Comparison of ENCODE assay signal across 24 cellular contexts in the genomic region with DNA sequence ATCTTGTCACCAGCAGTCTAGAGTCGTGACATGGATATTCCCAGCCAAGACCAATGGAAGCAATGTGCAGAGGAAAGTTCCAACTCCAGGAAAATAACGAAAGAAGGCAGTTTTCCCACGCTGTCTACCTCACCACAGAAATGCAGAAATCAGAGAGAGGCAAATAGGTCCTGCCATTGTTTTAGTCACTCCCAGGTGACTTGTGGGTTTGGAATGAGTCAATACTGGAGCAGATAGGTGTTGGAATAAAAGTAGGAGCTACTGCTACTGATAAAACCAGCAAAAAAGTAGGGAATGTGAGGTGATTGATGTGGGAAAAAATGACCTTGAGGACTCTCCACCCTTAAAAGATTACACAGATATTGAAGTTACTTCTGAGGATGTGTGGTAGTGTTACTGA.
A peak's percentile ranks its signal among the peaks of the same experiment; 100 is the strongest.
DNase-seq lines count a peak whose midpoint lies in the region; FAIRE-seq and TF ChIP-seq lines count a peak whose summit lies in the region.
"Had no signal": no experiment of that assay in that cellular context is flagged by ENCODE, and none has a peak within 500 bp of the region (broad histone marks: within the 10 kb centered on the region; RNA-seq: fewer than 3 reads in every experiment).

No MANE protein-coding gene starts in this region.

- no peaks in the 10 kb centered on the region for H3K36me3 ChIP-seq in mammary epithelial cell (ENCODE audit: insufficient read depth, low read length)
- H3K36me3 ChIP-seq in breast epithelium = no peaks in the 10 kb centered on the region
- no peaks in the 10 kb centered on the region for H3K36me3 ChIP-seq in astrocyte (ENCODE audit: insufficient read depth, low read length)
- H3K36me3 ChIP-seq: BLaER1 treated with 17β-estradiol and CSF1 and Interleukin-3, amounts not matched to agents 10 nM and 100 nM had no signal

- H3K27me3 ChIP-seq in mammary epithelial cell (ENCODE audit: insufficient read depth, low read length) (no peaks in the 10 kb centered on the region), breast epithelium (peaks cover 0 to 16% of the 10 kb centered on the region in 2 donors), astrocyte (ENCODE audit: insufficient read depth, low read length) (no peaks in the 10 kb centered on the region)

- H3K27ac Mint-ChIP-seq in astrocyte (ENCODE audit: unreplicated experiment) = no peak overlapping the region
- H3K27ac Mint-ChIP-seq: B cell; CD4-positive, alpha-beta T cell; CD8-positive, alpha-beta T cell had no signal

- no peaks in the 10 kb centered on the region for H3K36me3 Mint-ChIP-seq in astrocyte (ENCODE audit: low read depth, unreplicated experiment)
- H3K36me3 Mint-ChIP-seq: CD8-positive, alpha-beta T cell had no signal

- H3K79me2 ChIP-seq in mammary epithelial cell (ENCODE audit: insufficient read depth, low read length) = no peaks in the 10 kb centered on the region
- H3K79me2 ChIP-seq in astrocyte (ENCODE audit: insufficient read depth, low read length) = no peaks in the 10 kb centered on the region

- H3K9me3 ChIP-seq in mammary epithelial cell (replicated peaks; ENCODE audit: insufficient read depth, low read length) (no peaks in the 10 kb centered on the region), breast epithelium (no peaks in the 10 kb centered on the region), astrocyte (ENCODE audit: insufficient read depth, low read depth, low read length) (no peaks in the 10 kb centered on the region)
- H3K9me3 ChIP-seq: A549, Caco-2 had no signal

- H3K9ac ChIP-seq in mammary epithelial cell (ENCODE audit: insufficient read depth, low read length) (no peak overlapping the region), astrocyte (ENCODE audit: low read length) (no peak overlapping the region)
- H3K9ac ChIP-seq: BLaER1 treated with 17β-estradiol and CSF1 and Interleukin-3, amounts not matched to agents 10 nM and 100 nM had no signal

- H3K4me1 Mint-ChIP-seq in astrocyte (ENCODE audit: low read depth, unreplicated experiment) = no peaks in the 10 kb centered on the region
- H3K4me1 Mint-ChIP-seq: B cell had no signal

- intact Hi-C loops in mammary epithelial cell (cut with micrococcal nuclease) (no loop called here), breast epithelium (cut with DNase I; ENCODE audit: low total_unique reads) (no loop called here)

- no TSS peak for BruUV-seq in mammary epithelial cell (replicated peaks; lab: Mats Ljungman, UMichigan)

- H3K9me3 Mint-ChIP-seq in astrocyte (ENCODE audit: unreplicated experiment) = no peaks in the 10 kb centered on the region
- H3K9me3 Mint-ChIP-seq: CD4-positive, alpha-beta T cell; CD8-positive, alpha-beta T cell had no signal

- no peak overlapping the region for H3K4me2 ChIP-seq in mammary epithelial cell (ENCODE audit: insufficient read depth, low read depth, low read length)
- no peak overlapping the region for H3K4me2 ChIP-seq in astrocyte (ENCODE audit: low read length)
- H3K4me2 ChIP-seq: A549; BLaER1 treated with 17β-estradiol and CSF1 and Interleukin-3, amounts not matched to agents 10 nM and 100 nM had no signal

- H3K4me3 Mint-ChIP-seq in astrocyte (ENCODE audit: unreplicated experiment) = no peak overlapping the region
- H3K4me3 Mint-ChIP-seq: B cell; CD4-positive, alpha-beta T cell; CD8-positive, alpha-beta T cell had no signal

- H3K27ac ChIP-seq in mammary epithelial cell (ENCODE audit: insufficient read depth, low read depth, low read length) = no peak overlapping the region
- H3K27ac ChIP-seq in breast epithelium = no peak overlapping the region
- no peak overlapping the region for H3K27ac ChIP-seq in astrocyte (ENCODE audit: low read depth, low read length)
- H3K27ac ChIP-seq: 22Rv1; A549; BLaER1 treated with 17β-estradiol and CSF1 and Interleukin-3, amounts not matched to agents 10 nM and 100 nM; C4-2B had no signal

- H3K27me3 Mint-ChIP-seq in astrocyte (ENCODE audit: low read depth, unreplicated experiment) = peaks cover 3% of the 10 kb centered on the region
- H3K27me3 Mint-ChIP-seq: B cell; CD4-positive, alpha-beta T cell had no signal

- CTCF ChIA-PET in mammary epithelial cell (lab: Charles Lee; ENCODE audit: low non-redundant PET) = no interaction called here

- no peak for TF ChIP-seq POLR2A in breast epithelium (IDR thresholded peaks at IDR 0.05)

- H3K4me3 ChIP-seq in mammary epithelial cell (replicated peaks in 1 of 3; ENCODE audit: insufficient read depth in 1 of 3, low read depth in 2 of 3, low read length in 3 of 3) (no peak overlapping the region), breast epithelium (no peak overlapping the region), astrocyte (ENCODE audit: insufficient read depth, low read depth, low read length) (no peak overlapping the region), epithelial cell of esophagus (ENCODE audit: low read length) (no peak overlapping the region)
- H3K4me3 ChIP-seq: A549; BLaER1 treated with 17β-estradiol and CSF1 and Interleukin-3, amounts not matched to agents 10 nM and 100 nM had no signal

- FAIRE-seq in astrocyte (lab: Jason Lieb, UNC) (peak; percentile 54), frontal cortex (lab: Jason Lieb, UNC) (no peak)
- FAIRE-seq: D721Med, G401.6, GM12891, GM19239 had no signal

- WGBS in mammary epithelial cell (ENCODE audit: low coverage, missing lambda C conversion rate) = 38% methylated on average over 3 of the region's 3 CpGs

- in situ Hi-C loops in mammary epithelial cell (cut with MboI; ENCODE audit: low sequenced_read_pairs in 2 of 2) = no loop called here

- no peaks in the 10 kb centered on the region for H3K4me1 ChIP-seq in mammary epithelial cell (ENCODE audit: insufficient read depth, low read length)
- H3K4me1 ChIP-seq in breast epithelium = no peaks in the 10 kb centered on the region
- no peaks in the 10 kb centered on the region for H3K4me1 ChIP-seq in astrocyte (ENCODE audit: insufficient read depth, low read length)
- H3K4me1 ChIP-seq: A549; BLaER1 treated with 17β-estradiol and CSF1 and Interleukin-3, amounts not matched to agents 10 nM and 100 nM; Caco-2 had no signal

- dilution Hi-C loops in mammary epithelial cell (cut with HindIII; ENCODE audit: low sequenced_read_pairs) = no loop called here

- H2AFZ ChIP-seq in mammary epithelial cell (ENCODE audit: low read depth, low read length) (no peak overlapping the region), astrocyte (ENCODE audit: low read depth, low read length) (no peak overlapping the region)

- peak; percentile 20 for DNase-seq in mammary epithelial cell
- DNase-seq in breast epithelium (ENCODE audit: low spot score in 2 of 2) = no peak
- DNase-seq in astrocyte (ENCODE audit: low read depth) = no peak
- peak; percentile 2 for DNase-seq in epithelial cell of esophagus (ENCODE audit: low read depth)
- DNase-seq in renal cortical epithelial cell (ENCODE audit: low read depth) = peak; percentile 1
- DNase-seq in superior temporal gyrus (ENCODE audit: extremely low spot score) = no peak
- DNase-seq in putamen (ENCODE audit: low spot score) = no peak
- no peak for DNase-seq in frontal cortex (ENCODE audit: low spot score in 2 of 2)
- DNase-seq: AML-193; Caco-2; Calu3; CD4-positive, alpha-beta T cell; CD8-positive, alpha-beta T cell; DMS79 treated with DMSO at 0.1 percent for 48 hours; GF-D8 had no signal

- H4K20me1 ChIP-seq in mammary epithelial cell (ENCODE audit: insufficient read depth, low read length) = no peaks in the 10 kb centered on the region
- no peaks in the 10 kb centered on the region for H4K20me1 ChIP-seq in astrocyte (ENCODE audit: insufficient read depth, low read length)
- H4K20me1 ChIP-seq: BLaER1 treated with 17β-estradiol and CSF1 and Interleukin-3, amounts not matched to agents 10 nM and 100 nM had no signal

- TF ChIP-seq CTCF in mammary epithelial cell (conservative IDR thresholded peaks at IDR 0.05 in 1 of 2, IDR thresholded peaks at IDR 0.05 in 1 of 2; ENCODE audit: extremely low read depth in 1 of 2, insufficient read depth in 1 of 2, low read depth in 1 of 2, low read length in 2 of 2) (no peak), breast epithelium (IDR thresholded peaks at IDR 0.05) (no peak), astrocyte (IDR thresholded peaks at IDR 0.05; ENCODE audit: insufficient read depth, low read depth, low read length) (no peak), epithelial cell of esophagus (IDR thresholded peaks at IDR 0.05; ENCODE audit: insufficient read depth, low read depth, low read length, missing control alignments) (no peak)

Comparison
In these comparisons a context has a peak if more than half of its experiments do, and no peak if none do; other contexts are left out.
1. DNase-seq: peak in mammary epithelial cell (single experiment), epithelial cell of esophagus (single experiment) and renal cortical epithelial cell (single experiment); none in breast epithelium (0 of 2), astrocyte (single experiment), superior temporal gyrus (single experiment), putamen (single experiment) and frontal cortex (0 of 2).